23 cellular contexts compared by ENCODE assay signal in the genomic region with DNA sequence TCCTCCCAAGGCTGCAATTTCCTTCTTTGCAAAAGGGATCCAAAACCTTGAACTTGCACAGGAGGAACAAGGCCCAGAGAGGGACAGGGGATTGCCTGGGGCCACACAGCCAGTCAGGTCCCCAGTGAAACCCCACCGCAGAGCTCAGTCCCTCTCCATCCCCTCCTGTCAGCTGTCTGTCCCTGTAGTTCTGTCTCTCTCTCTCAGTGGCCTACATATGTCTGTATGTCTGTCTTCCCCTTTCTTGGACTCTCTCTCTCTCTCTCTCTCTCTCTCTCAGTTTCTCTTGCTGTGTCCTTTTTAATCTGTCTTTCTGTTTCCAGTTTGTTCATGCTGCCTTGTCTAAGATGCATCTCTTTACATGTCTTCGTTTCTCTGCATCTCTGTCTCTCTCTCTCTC. TPM values are rescaled to one million over a fixed set of nuclear protein-coding genes. Genes with fewer than 3 reads are reported as not detected.
DNase-seq lines count a peak whose midpoint lies in the region; ATAC-seq and TF ChIP-seq lines count a peak whose summit lies in the region.
"Had no signal": no experiment of that assay in that cellular context is flagged by ENCODE, and none has a peak within 500 bp of the region (broad histone marks: within the 10 kb centered on the region; RNA-seq: fewer than 3 reads in every experiment).

No MANE protein-coding gene starts in this region.

- no peak for ATAC-seq in activated naive CD8-positive, alpha-beta T cell treated with anti-CD3 and anti-CD28 coated beads, Interleukin-2, amount 50 U/mL, for 24 hours
- no peak for ATAC-seq in activated naive CD8-positive, alpha-beta T cell treated with anti-CD3 and anti-CD28 coated beads, Interleukin-2, amount 10 ng/mL, durations not matched to agents 7 days and 5 days (ENCODE audit: low read depth)
- peak; percentile 24 to 29 for ATAC-seq in stimulated activated naive B cell treated with anti-CD40 and anti-IgM and Interleukin-4, amounts not matched to agents 10 μg/mL and 1 μg/mL and 100 μg/mL, for 72 hours (replicated peaks)
- ATAC-seq in GM19395 (IDR thresholded peaks at IDR 0.05; ENCODE audit: unreplicated experiment), result no peak
- ATAC-seq: SK-N-SH treated with all-trans-retinoic acid at 6 μM for 48 hours had no signal

- H3K79me2 ChIP-seq in KMS-11 (ENCODE audit: insufficient read depth, low read depth), result no peaks in the 10 kb centered on the region

- H3K9ac ChIP-seq in KMS-11, result no peak overlapping the region

- peaks cover 6% of the 10 kb centered on the region for H3K4me1 ChIP-seq in KMS-11 (ENCODE audit: low read depth, poor library complexity, severe bottlenecking)
- H3K4me1 ChIP-seq: BE2C had no signal

- no peak for DNase-seq in activated naive CD8-positive, alpha-beta T cell treated with anti-CD3 and anti-CD28 coated beads for 36 hours
- no peak for DNase-seq in activated naive CD8-positive, alpha-beta T cell treated with anti-CD3 and anti-CD28 coated beads, Interleukin-2, amount 50 U/mL, for 24 hours
- no peak for DNase-seq in activated naive CD8-positive, alpha-beta T cell treated with anti-CD3 and anti-CD28 coated beads, Interleukin-2, amount 10 ng/mL, durations not matched to agents 7 days and 5 days
- DNase-seq in stimulated activated naive B cell treated with anti-CD40 and anti-IgM and Interleukin-4, amounts not matched to agents 10 μg/mL and 1 μg/mL and 100 μg/mL, for 72 hours, result no peak
- no peak for DNase-seq in mesothelial cell of epicardium (ENCODE audit: low spot score in 2 of 2, unreplicated experiment in 2 of 2)
- no peak for DNase-seq in erythroblast (lab: John Stamatoyannopoulos, UW)
- DNase-seq: BE2C; Caco-2; CD4-positive, alpha-beta T cell; DMS153; GDM1; NCI-H1417 treated with DMSO at 0.1 percent for 48 hours; NCI-H187 treated with DMSO at 0.1 percent for 48 hours; NCI-H345; NCI-H524 treated with DMSO at 0.1 percent for 48 hours; PC-9; SIG-M5 had no signal

- H3K27me3 ChIP-seq in KMS-11 (ENCODE audit: insufficient read depth, low read depth), result no peaks in the 10 kb centered on the region
- H3K27me3 ChIP-seq: BE2C had no signal

- no peak overlapping the region for H3K27ac ChIP-seq in KMS-11
- H3K27ac ChIP-seq: PC-9 had no signal

- no peak for TF ChIP-seq CTCF in KMS-11 (conservative IDR thresholded peaks at IDR 0.05; ENCODE audit: low read depth, low read length)
- TF ChIP-seq CTCF in mesothelial cell of epicardium (IDR thresholded peaks at IDR 0.05; ENCODE audit: unreplicated experiment), result no peak

- H4K20me1 ChIP-seq in KMS-11 (ENCODE audit: insufficient read depth), result no peaks in the 10 kb centered on the region

- H3K4me3 Mint-ChIP-seq in activated naive CD8-positive, alpha-beta T cell treated with anti-CD3 and anti-CD28 coated beads for 36 hours, result no peak overlapping the region
- H3K4me3 Mint-ChIP-seq in activated naive CD8-positive, alpha-beta T cell treated with anti-CD3 and anti-CD28 coated beads, Interleukin-2, amount 50 U/mL, for 24 hours, result no peak overlapping the region
- no peak overlapping the region for H3K4me3 Mint-ChIP-seq in activated naive CD8-positive, alpha-beta T cell treated with anti-CD3 and anti-CD28 coated beads, Interleukin-2, amount 10 ng/mL, durations not matched to agents 7 days and 5 days
- no peak overlapping the region for H3K4me3 Mint-ChIP-seq in stimulated activated naive B cell treated with anti-CD40 and anti-IgM and Interleukin-4, amounts not matched to agents 10 μg/mL and 1 μg/mL and 100 μg/mL, for 72 hours
- H3K4me3 Mint-ChIP-seq in mesothelial cell of epicardium, result no peak overlapping the region
- H3K4me3 Mint-ChIP-seq: CD4-positive, alpha-beta T cell had no signal

- H3K27me3 Mint-ChIP-seq in activated naive CD8-positive, alpha-beta T cell treated with anti-CD3 and anti-CD28 coated beads for 36 hours, result peaks cover 12% of the 10 kb centered on the region
- peaks cover 16% of the 10 kb centered on the region for H3K27me3 Mint-ChIP-seq in activated naive CD8-positive, alpha-beta T cell treated with anti-CD3 and anti-CD28 coated beads, Interleukin-2, amount 50 U/mL, for 24 hours
- H3K27me3 Mint-ChIP-seq in activated naive CD8-positive, alpha-beta T cell treated with anti-CD3 and anti-CD28 coated beads, Interleukin-2, amount 10 ng/mL, durations not matched to agents 7 days and 5 days, result peaks cover 7% of the 10 kb centered on the region
- H3K27me3 Mint-ChIP-seq in stimulated activated naive B cell treated with anti-CD40 and anti-IgM and Interleukin-4, amounts not matched to agents 10 μg/mL and 1 μg/mL and 100 μg/mL, for 72 hours, result peaks cover 39 to 52% of the 10 kb centered on the region in 2 donors
- H3K27me3 Mint-ChIP-seq in mesothelial cell of epicardium (ENCODE audit: low read depth), result no peaks in the 10 kb centered on the region

- H3K27ac Mint-ChIP-seq in activated naive CD8-positive, alpha-beta T cell treated with anti-CD3 and anti-CD28 coated beads for 36 hours, result peak overlapping the region; percentile 4
- H3K27ac Mint-ChIP-seq in activated naive CD8-positive, alpha-beta T cell treated with anti-CD3 and anti-CD28 coated beads, Interleukin-2, amount 50 U/mL, for 24 hours, result no peak overlapping the region
- H3K27ac Mint-ChIP-seq in activated naive CD8-positive, alpha-beta T cell treated with anti-CD3 and anti-CD28 coated beads, Interleukin-2, amount 10 ng/mL, durations not matched to agents 7 days and 5 days, result peak overlapping the region; percentile 19
- H3K27ac Mint-ChIP-seq in stimulated activated naive B cell treated with anti-CD40 and anti-IgM and Interleukin-4, amounts not matched to agents 10 μg/mL and 1 μg/mL and 100 μg/mL, for 72 hours, result no peak overlapping the region
- no peak overlapping the region for H3K27ac Mint-ChIP-seq in mesothelial cell of epicardium
- H3K27ac Mint-ChIP-seq: CD4-positive, alpha-beta T cell had no signal

- POLR2A ChIA-PET in activated naive CD8-positive, alpha-beta T cell treated with anti-CD3 and anti-CD28 coated beads, Interleukin-2, amount 10 ng/mL, durations not matched to agents 7 days and 5 days (lab: Charles Lee), result no interaction called here

- H3K36me3 ChIP-seq in KMS-11 (ENCODE audit: insufficient read depth), result no peaks in the 10 kb centered on the region
- H3K36me3 ChIP-seq: BE2C, HAP-1 had no signal

- no peak overlapping the region for H3K4me3 ChIP-seq in KMS-11 (IDR thresholded peaks at IDR 0.05; ENCODE audit: insufficient read depth, low read depth, low read length)
- H3K4me3 ChIP-seq: HAP-1, PC-9 had no signal

- TF ChIP-seq POLR2A in erythroblast (IDR thresholded peaks at IDR 0.05; ENCODE audit: low read length), result no peak

- no peak overlapping the region for H3K4me2 ChIP-seq in KMS-11
- H3K4me2 ChIP-seq: PC-9 had no signal

- H3K36me3 Mint-ChIP-seq in activated naive CD8-positive, alpha-beta T cell treated with anti-CD3 and anti-CD28 coated beads for 36 hours, result peaks cover 6% of the 10 kb centered on the region
- H3K36me3 Mint-ChIP-seq in activated naive CD8-positive, alpha-beta T cell treated with anti-CD3 and anti-CD28 coated beads, Interleukin-2, amount 50 U/mL, for 24 hours (ENCODE audit: low read depth), result no peaks in the 10 kb centered on the region
- H3K36me3 Mint-ChIP-seq in activated naive CD8-positive, alpha-beta T cell treated with anti-CD3 and anti-CD28 coated beads, Interleukin-2, amount 10 ng/mL, durations not matched to agents 7 days and 5 days, result no peaks in the 10 kb centered on the region
- no peaks in the 10 kb centered on the region for H3K36me3 Mint-ChIP-seq in stimulated activated naive B cell treated with anti-CD40 and anti-IgM and Interleukin-4, amounts not matched to agents 10 μg/mL and 1 μg/mL and 100 μg/mL, for 72 hours
- no peaks in the 10 kb centered on the region for H3K36me3 Mint-ChIP-seq in mesothelial cell of epicardium

- H3K9me3 Mint-ChIP-seq in activated naive CD8-positive, alpha-beta T cell treated with anti-CD3 and anti-CD28 coated beads for 36 hours, result no peaks in the 10 kb centered on the region
- no peaks in the 10 kb centered on the region for H3K9me3 Mint-ChIP-seq in activated naive CD8-positive, alpha-beta T cell treated with anti-CD3 and anti-CD28 coated beads, Interleukin-2, amount 50 U/mL, for 24 hours
- H3K9me3 Mint-ChIP-seq in activated naive CD8-positive, alpha-beta T cell treated with anti-CD3 and anti-CD28 coated beads, Interleukin-2, amount 10 ng/mL, durations not matched to agents 7 days and 5 days, result no peaks in the 10 kb centered on the region
- peaks cover 0 to 1% of the 10 kb centered on the region in 2 donors for H3K9me3 Mint-ChIP-seq in stimulated activated naive B cell treated with anti-CD40 and anti-IgM and Interleukin-4, amounts not matched to agents 10 μg/mL and 1 μg/mL and 100 μg/mL, for 72 hours
- H3K9me3 Mint-ChIP-seq in mesothelial cell of epicardium, result no peaks in the 10 kb centered on the region
- H3K9me3 Mint-ChIP-seq: CD4-positive, alpha-beta T cell had no signal

- H3K4me1 Mint-ChIP-seq in activated naive CD8-positive, alpha-beta T cell treated with anti-CD3 and anti-CD28 coated beads for 36 hours, result peaks cover 10% of the 10 kb centered on the region
- peaks cover 23% of the 10 kb centered on the region for H3K4me1 Mint-ChIP-seq in activated naive CD8-positive, alpha-beta T cell treated with anti-CD3 and anti-CD28 coated beads, Interleukin-2, amount 50 U/mL, for 24 hours
- peaks cover 13% of the 10 kb centered on the region for H3K4me1 Mint-ChIP-seq in activated naive CD8-positive, alpha-beta T cell treated with anti-CD3 and anti-CD28 coated beads, Interleukin-2, amount 10 ng/mL, durations not matched to agents 7 days and 5 days
- H3K4me1 Mint-ChIP-seq in stimulated activated naive B cell treated with anti-CD40 and anti-IgM and Interleukin-4, amounts not matched to agents 10 μg/mL and 1 μg/mL and 100 μg/mL, for 72 hours, result peaks cover 17 to 23% of the 10 kb centered on the region in 2 donors
- peaks cover 5% of the 10 kb centered on the region for H3K4me1 Mint-ChIP-seq in mesothelial cell of epicardium

- H2AFZ ChIP-seq in KMS-11 (ENCODE audit: low read depth), result peak overlapping the region; percentile 26; the same call in 1 of the 2 replicates
- H2AFZ ChIP-seq: PC-9 had no signal

RNA-seq across cellular contexts. Expression of gene CEACAM19, which starts 11.5 kb away (rescaled TPM):
- total RNA-seq in activated naive CD8-positive, alpha-beta T cell treated with anti-CD3 and anti-CD28 coated beads for 36 hours, result 1 to 10 TPM in 1 of 2 experiments, under 1 TPM in 1; 0.62 to 1.4 TPM
- under 1 TPM in 1 of 2 experiments, not detected in 1; 0.40 TPM for total RNA-seq in activated naive CD8-positive, alpha-beta T cell treated with anti-CD3 and anti-CD28 coated beads, Interleukin-2, amount 10 ng/mL, durations not matched to agents 7 days and 5 days
- total RNA-seq in mesothelial cell of epicardium, result 10.2 to 11.2 TPM (median 11.0 TPM) in 3 replicates
- total RNA-seq: A172 had no signal

RNA-seq across cellular contexts. Expression of gene CEACAM16, which starts 16.1 kb away (rescaled TPM):
- total RNA-seq in activated naive CD8-positive, alpha-beta T cell treated with anti-CD3 and anti-CD28 coated beads for 36 hours, result not detected
- not detected for total RNA-seq in activated naive CD8-positive, alpha-beta T cell treated with anti-CD3 and anti-CD28 coated beads, Interleukin-2, amount 10 ng/mL, durations not matched to agents 7 days and 5 days
- not detected in 3 replicates for total RNA-seq in mesothelial cell of epicardium
- total RNA-seq: A172; Caco-2; CD4-positive, alpha-beta T cell; Daoy; PC-9 had no signal

RNA-seq across cellular contexts. Expression of gene PVR, which starts 39.1 kb away (rescaled TPM):
- 10 to 100 TPM; 14.5 TPM for total RNA-seq in activated naive CD8-positive, alpha-beta T cell treated with anti-CD3 and anti-CD28 coated beads for 36 hours
- total RNA-seq in activated naive CD8-positive, alpha-beta T cell treated with anti-CD3 and anti-CD28 coated beads, Interleukin-2, amount 10 ng/mL, durations not matched to agents 7 days and 5 days, result 1 to 10 TPM; 3.5 to 4.2 TPM
- total RNA-seq in mesothelial cell of epicardium, result 26.8 to 29.1 TPM (median 28.5 TPM) in 3 replicates

Comparison
In these comparisons a context has a peak if more than half of its experiments do, and no peak if none do; other contexts are left out.
1. H3K27ac Mint-ChIP-seq: peak in activated naive CD8-positive, alpha-beta T cell treated with anti-CD3 and anti-CD28 coated beads for 36 hours (single experiment) and activated naive CD8-positive, alpha-beta T cell treated with anti-CD3 and anti-CD28 coated beads, Interleukin-2, amount 10 ng/mL, durations not matched to agents 7 days and 5 days (single experiment); none in activated naive CD8-positive, alpha-beta T cell treated with anti-CD3 and anti-CD28 coated beads, Interleukin-2, amount 50 U/mL, for 24 hours (single experiment), stimulated activated naive B cell treated with anti-CD40 and anti-IgM and Interleukin-4, amounts not matched to agents 10 μg/mL and 1 μg/mL and 100 μg/mL, for 72 hours (single experiment) and mesothelial cell of epicardium (single experiment).
2. ATAC-seq: peak in stimulated activated naive B cell treated with anti-CD40 and anti-IgM and Interleukin-4, amounts not matched to agents 10 μg/mL and 1 μg/mL and 100 μg/mL, for 72 hours (2 of 2); none in activated naive CD8-positive, alpha-beta T cell treated with anti-CD3 and anti-CD28 coated beads, Interleukin-2, amount 50 U/mL, for 24 hours (single experiment), activated naive CD8-positive, alpha-beta T cell treated with anti-CD3 and anti-CD28 coated beads, Interleukin-2, amount 10 ng/mL, durations not matched to agents 7 days and 5 days (single experiment) and GM19395 (single experiment).